26 cellular contexts compared by ENCODE assay signal in the genomic region with DNA sequence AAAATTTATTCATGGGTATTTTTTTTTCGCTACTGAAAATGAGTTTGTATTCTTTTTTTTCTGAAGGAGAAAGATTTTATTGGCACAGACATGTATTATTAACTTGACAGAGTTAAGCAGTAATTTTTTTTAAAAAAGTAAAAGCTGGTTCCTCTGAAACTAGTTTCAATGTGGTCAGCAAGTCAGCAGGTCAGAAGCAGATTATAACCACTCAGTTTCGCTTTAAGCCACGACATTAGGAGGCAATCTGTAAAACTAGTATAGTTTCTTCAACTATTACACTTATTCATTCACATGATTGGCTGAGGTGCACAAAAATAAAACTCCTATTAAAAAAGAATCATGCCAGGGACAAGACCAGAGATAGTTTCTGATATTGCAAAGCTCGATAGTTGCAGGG.
"Had no signal": no experiment of that assay in that cellular context is flagged by ENCODE, and none has a peak within 500 bp of the region (broad histone marks: within the 10 kb centered on the region; RNA-seq: fewer than 3 reads in every experiment).

No MANE protein-coding gene starts in this region.

- H3K4me2 ChIP-seq: hepatocyte, neural progenitor cell had no signal

- DNase-seq: effector CD8-positive, alpha-beta T cell; endodermal cell; foreskin keratinocyte; heart left ventricle; left cardiac atrium; left lung; mesenchymal stem cell; mucosa of descending colon; naive B cell; right cardiac atrium; sigmoid colon; stimulated activated CD4-positive, alpha-beta T cell treated with anti-CD3 and anti-CD28 coated beads, Interleukin-2, amount 100 ng/mL, for 24 hours; stimulated activated CD4-positive, alpha-beta T cell treated with anti-CD3 and anti-CD28 coated beads, Interleukin-4, amount 100 ng/mL, for 24 hours; stimulated activated naive CD4-positive, alpha-beta T cell treated with Interleukin-2 at 50 U/mL for 16 hours; stomach; thyroid gland; trophoblast cell had no signal

- H3K27me3 ChIP-seq: foreskin keratinocyte, gastroesophageal sphincter, heart left ventricle, hepatocyte, left lung, neural progenitor cell, sigmoid colon, stomach, thyroid gland, vagina had no signal

- H3K4me3 ChIP-seq: gastroesophageal sphincter, heart left ventricle, hepatocyte, left lung, mucosa of descending colon, neural progenitor cell, sigmoid colon, stomach, thyroid gland, vagina had no signal

- H3K9ac ChIP-seq: neural progenitor cell, parathyroid adenoma had no signal

- H3K9me3 ChIP-seq: sigmoid colon, thyroid gland, vagina had no signal

- H3K4me1 ChIP-seq: foreskin keratinocyte, gastroesophageal sphincter, heart left ventricle, left lung, neural progenitor cell, parathyroid adenoma, sigmoid colon, stomach, thyroid gland, vagina had no signal

- FAIRE-seq: islet of Langerhans had no signal

- H3K36me3 ChIP-seq: gastroesophageal sphincter, heart left ventricle, left lung, neural progenitor cell, sigmoid colon, stomach, thyroid gland, vagina had no signal

- H3K27ac ChIP-seq: epithelial cell of prostate, foreskin keratinocyte, gastroesophageal sphincter, heart left ventricle, hepatocyte, left lung, neural progenitor cell, parathyroid adenoma, sigmoid colon, stomach, thyroid gland, vagina had no signal

- H2AFZ ChIP-seq: hepatocyte, neural progenitor cell, parathyroid adenoma had no signal

- ATAC-seq: esophagus mucosa; foreskin keratinocyte; gastroesophageal sphincter; heart left ventricle; left cardiac atrium; left lung; mucosa of descending colon; right cardiac atrium; stimulated activated effector memory CD8-positive, alpha-beta T cell treated with anti-CD3 and anti-CD28 coated beads, Interleukin-12 subunit alpha, Interleukin-12 subunit beta, amount 100 ng/mL, for 72 hours had no signal

- H3K79me2 ChIP-seq: hepatocyte, parathyroid adenoma had no signal
